ENCODE assay signal across 23 cellular contexts in genomic region chr7:143261901-143262300, GRCh38. TPM values are rescaled to one million over a fixed set of nuclear protein-coding genes. Genes with fewer than 3 reads are reported as not detected.
DNase-seq lines count a peak whose midpoint lies in the region; ATAC-seq and TF ChIP-seq lines count a peak whose summit lies in the region.
"Had no signal": no experiment of that assay in that cellular context is flagged by ENCODE, and none has a peak within 500 bp of the region (broad histone marks: within the 10 kb centered on the region; RNA-seq: fewer than 3 reads in every experiment).

No MANE protein-coding gene starts in this region.

- TF ChIP-seq CTCF in activated CD8-positive, alpha-beta T cell treated with anti-CD3 and anti-CD28 coated beads for 36 hours (IDR thresholded peaks at IDR 0.05) = no peak
- no peak for TF ChIP-seq CTCF in glutamatergic neuron (IDR thresholded peaks at IDR 0.05; ENCODE audit: partially characterized antibody, unreplicated experiment)
- TF ChIP-seq CTCF in type B pancreatic cell (conservative IDR thresholded peaks at IDR 0.05) = no peak

- intact Hi-C loops in activated CD8-positive, alpha-beta T cell treated with anti-CD3 and anti-CD28 coated beads for 36 hours (cut with micrococcal nuclease) = no loop called here
- intact Hi-C loops in head of caudate nucleus (cut with DNase I) = no loop called here

- no peak for ATAC-seq in activated CD8-positive, alpha-beta T cell treated with anti-CD3 and anti-CD28 coated beads for 36 hours
- no peak for ATAC-seq in HG03520 (IDR thresholded peaks at IDR 0.05; ENCODE audit: unreplicated experiment)
- ATAC-seq: left colon, SK-N-SH treated with all-trans-retinoic acid at 6 μM for 48 hours had no signal

- H3K9me3 Mint-ChIP-seq in activated naive CD4-positive, alpha-beta T cell treated with anti-CD3 and anti-CD28 coated beads, Interleukin-2, amount 50 U/mL, for 24 hours = no peaks in the 10 kb centered on the region
- H3K9me3 Mint-ChIP-seq in activated CD8-positive, alpha-beta T cell treated with anti-CD3 and anti-CD28 coated beads for 36 hours = peaks cover 5% of the 10 kb centered on the region
- H3K9me3 Mint-ChIP-seq in glutamatergic neuron (ENCODE audit: unreplicated experiment) (peaks cover 3% of the 10 kb centered on the region), type B pancreatic cell (no peaks in the 10 kb centered on the region)

- peaks cover 14% of the 10 kb centered on the region for H3K36me3 Mint-ChIP-seq in activated naive CD4-positive, alpha-beta T cell treated with anti-CD3 and anti-CD28 coated beads, Interleukin-2, amount 50 U/mL, for 24 hours
- peaks cover 28% of the 10 kb centered on the region for H3K36me3 Mint-ChIP-seq in activated CD8-positive, alpha-beta T cell treated with anti-CD3 and anti-CD28 coated beads for 36 hours (ENCODE audit: low read depth)
- H3K36me3 Mint-ChIP-seq in glutamatergic neuron (ENCODE audit: unreplicated experiment) = peaks cover 5% of the 10 kb centered on the region
- H3K36me3 Mint-ChIP-seq in type B pancreatic cell = peaks cover 15% of the 10 kb centered on the region

- POLR2A ChIA-PET in activated CD8-positive, alpha-beta T cell treated with anti-CD3 and anti-CD28 coated beads for 36 hours (lab: Charles Lee) = interaction anchor here (0.9 kb wide), 1 partner anchor 94 kb away, joined by 3 read pairs; no protein-coding TSS in a partner anchor

- H3K27ac Mint-ChIP-seq in activated naive CD4-positive, alpha-beta T cell treated with anti-CD3 and anti-CD28 coated beads, Interleukin-2, amount 50 U/mL, for 24 hours = peak overlapping the region; percentile 95
- peak overlapping the region; percentile 97 for H3K27ac Mint-ChIP-seq in activated CD8-positive, alpha-beta T cell treated with anti-CD3 and anti-CD28 coated beads for 36 hours
- H3K27ac Mint-ChIP-seq in glutamatergic neuron (ENCODE audit: unreplicated experiment) (no peak overlapping the region), type B pancreatic cell (no peak overlapping the region)

- H3K4me3 Mint-ChIP-seq in activated naive CD4-positive, alpha-beta T cell treated with anti-CD3 and anti-CD28 coated beads, Interleukin-2, amount 50 U/mL, for 24 hours = peak overlapping the region; percentile 96
- peak overlapping the region; percentile 90 for H3K4me3 Mint-ChIP-seq in activated CD8-positive, alpha-beta T cell treated with anti-CD3 and anti-CD28 coated beads for 36 hours
- peak overlapping the region; percentile 61 for H3K4me3 Mint-ChIP-seq in glutamatergic neuron (ENCODE audit: unreplicated experiment)
- peak overlapping the region; percentile 71 for H3K4me3 Mint-ChIP-seq in type B pancreatic cell

- peaks cover 63% of the 10 kb centered on the region for H3K4me1 Mint-ChIP-seq in activated naive CD4-positive, alpha-beta T cell treated with anti-CD3 and anti-CD28 coated beads, Interleukin-2, amount 50 U/mL, for 24 hours
- peaks cover 51% of the 10 kb centered on the region for H3K4me1 Mint-ChIP-seq in activated CD8-positive, alpha-beta T cell treated with anti-CD3 and anti-CD28 coated beads for 36 hours (ENCODE audit: low read depth)
- H3K4me1 Mint-ChIP-seq in glutamatergic neuron (ENCODE audit: low read depth, unreplicated experiment) = no peaks in the 10 kb centered on the region
- H3K4me1 Mint-ChIP-seq in type B pancreatic cell (ENCODE audit: unreplicated experiment) = peaks cover 13% of the 10 kb centered on the region

- DNase-seq in activated naive CD4-positive, alpha-beta T cell (lab: John Stamatoyannopoulos, UW) = no peak
- no peak for DNase-seq in activated CD8-positive, alpha-beta T cell treated with anti-CD3 and anti-CD28 coated beads for 36 hours
- no peak for DNase-seq in glutamatergic neuron
- DNase-seq in type B pancreatic cell (ENCODE audit: extremely low spot score, unreplicated experiment) = no peak
- no peak for DNase-seq in NCI-H2196 (lab: John Stamatoyannopoulos, UW; ENCODE audit: unreplicated experiment)
- DNase-seq in head of caudate nucleus = no peak
- DNase-seq: activated CD8-positive, alpha-beta memory T cell treated with anti-CD3 and anti-CD28 coated beads, Interleukin-2, amount 50 U/mL, for 4 hours; amygdala; EL; left colon; midbrain; NCI-H1417 treated with DMSO at 0.1 percent for 48 hours; NCI-H2227 treated with DMSO at 0.1 percent for 48 hours; NK-92 treated with Interleukin-12 subunit alpha and Interleukin-12 subunit beta, amount 100 ng/mL, for 24 hours; sigmoid colon had no signal

- CTCF ChIA-PET in activated CD8-positive, alpha-beta T cell treated with anti-CD3 and anti-CD28 coated beads for 36 hours (lab: Charles Lee) = interaction anchor here (0.7 to 5.9 kb wide), 4 partner anchors 13 to 47 kb away, joined by 4 to 48 read pairs (median 10); no protein-coding TSS in a partner anchor

- no peaks in the 10 kb centered on the region for H3K27me3 Mint-ChIP-seq in activated naive CD4-positive, alpha-beta T cell treated with anti-CD3 and anti-CD28 coated beads, Interleukin-2, amount 50 U/mL, for 24 hours
- H3K27me3 Mint-ChIP-seq in activated CD8-positive, alpha-beta T cell treated with anti-CD3 and anti-CD28 coated beads for 36 hours = no peaks in the 10 kb centered on the region
- H3K27me3 Mint-ChIP-seq in glutamatergic neuron (ENCODE audit: unreplicated experiment) (peaks cover 4% of the 10 kb centered on the region), type B pancreatic cell (no peaks in the 10 kb centered on the region)

RNA-seq across cellular contexts. Expression of gene GSTK1, which starts 1.3 kb away (rescaled TPM):
- 100 to 1,000 TPM; 163 to 171 TPM for total RNA-seq in activated CD8-positive, alpha-beta T cell treated with anti-CD3 and anti-CD28 coated beads for 36 hours
- total RNA-seq in glutamatergic neuron (ENCODE audit: unreplicated experiment) = 48.6 TPM
- 110 and 155 TPM in 2 replicates for total RNA-seq in type B pancreatic cell (ENCODE audit: low replicate concordance)

RNA-seq across cellular contexts. Expression of gene TMEM139, which starts 22.9 kb away (rescaled TPM):
- 1 to 10 TPM; 1.6 to 2.0 TPM for total RNA-seq in activated CD8-positive, alpha-beta T cell treated with anti-CD3 and anti-CD28 coated beads for 36 hours
- total RNA-seq in glutamatergic neuron (ENCODE audit: unreplicated experiment) = not detected
- total RNA-seq in type B pancreatic cell (ENCODE audit: low replicate concordance) = 2.6 and 4.8 TPM in 2 replicates
- total RNA-seq: fibroblast of villous mesenchyme, HT1080, RPMI7951 had no signal

RNA-seq across cellular contexts. Expression of gene CASP2, which starts 26.2 kb away (rescaled TPM):
- 10 to 100 TPM; 79.6 to 80.9 TPM for total RNA-seq in activated CD8-positive, alpha-beta T cell treated with anti-CD3 and anti-CD28 coated beads for 36 hours
- total RNA-seq in glutamatergic neuron (ENCODE audit: unreplicated experiment) (59.2 TPM), type B pancreatic cell (ENCODE audit: low replicate concordance) (53.9 and 55.2 TPM in 2 replicates)

RNA-seq across cellular contexts. Expression of gene TAS2R40, which starts 40.1 kb away (rescaled TPM):
- not detected for total RNA-seq in activated CD8-positive, alpha-beta T cell treated with anti-CD3 and anti-CD28 coated beads for 36 hours
- total RNA-seq in glutamatergic neuron (ENCODE audit: unreplicated experiment) = not detected
- total RNA-seq in type B pancreatic cell (ENCODE audit: low replicate concordance) = not detected in 2 replicates
- total RNA-seq: fibroblast of villous mesenchyme, HT1080, left colon, omental fat pad, RPMI7951, sigmoid colon, subcutaneous adipose tissue had no signal

RNA-seq across cellular contexts. Expression of gene CLCN1, which starts 54.0 kb away (rescaled TPM):
- total RNA-seq in activated CD8-positive, alpha-beta T cell treated with anti-CD3 and anti-CD28 coated beads for 36 hours = under 1 TPM in 1 of 2 experiments, not detected in 1; 0.09 TPM
- total RNA-seq in glutamatergic neuron (ENCODE audit: unreplicated experiment) (0.56 TPM), type B pancreatic cell (ENCODE audit: low replicate concordance) (0.12 and 0.22 TPM in 2 replicates)
- total RNA-seq: HT1080, left colon, RPMI7951 had no signal

Comparison
In these comparisons a context has a peak if more than half of its experiments do, and no peak if none do; other contexts are left out.
1. H3K27ac Mint-ChIP-seq: peak in activated naive CD4-positive, alpha-beta T cell treated with anti-CD3 and anti-CD28 coated beads, Interleukin-2, amount 50 U/mL, for 24 hours (single experiment) and activated CD8-positive, alpha-beta T cell treated with anti-CD3 and anti-CD28 coated beads for 36 hours (single experiment); none in glutamatergic neuron (single experiment) and type B pancreatic cell (single experiment).
2. Peak in every context shown above with its lines, with median percentiles within 50 percentile points of each other: H3K4me3 Mint-ChIP-seq.